ENCODE assay signal across 1 cellular context in the genomic region with DNA sequence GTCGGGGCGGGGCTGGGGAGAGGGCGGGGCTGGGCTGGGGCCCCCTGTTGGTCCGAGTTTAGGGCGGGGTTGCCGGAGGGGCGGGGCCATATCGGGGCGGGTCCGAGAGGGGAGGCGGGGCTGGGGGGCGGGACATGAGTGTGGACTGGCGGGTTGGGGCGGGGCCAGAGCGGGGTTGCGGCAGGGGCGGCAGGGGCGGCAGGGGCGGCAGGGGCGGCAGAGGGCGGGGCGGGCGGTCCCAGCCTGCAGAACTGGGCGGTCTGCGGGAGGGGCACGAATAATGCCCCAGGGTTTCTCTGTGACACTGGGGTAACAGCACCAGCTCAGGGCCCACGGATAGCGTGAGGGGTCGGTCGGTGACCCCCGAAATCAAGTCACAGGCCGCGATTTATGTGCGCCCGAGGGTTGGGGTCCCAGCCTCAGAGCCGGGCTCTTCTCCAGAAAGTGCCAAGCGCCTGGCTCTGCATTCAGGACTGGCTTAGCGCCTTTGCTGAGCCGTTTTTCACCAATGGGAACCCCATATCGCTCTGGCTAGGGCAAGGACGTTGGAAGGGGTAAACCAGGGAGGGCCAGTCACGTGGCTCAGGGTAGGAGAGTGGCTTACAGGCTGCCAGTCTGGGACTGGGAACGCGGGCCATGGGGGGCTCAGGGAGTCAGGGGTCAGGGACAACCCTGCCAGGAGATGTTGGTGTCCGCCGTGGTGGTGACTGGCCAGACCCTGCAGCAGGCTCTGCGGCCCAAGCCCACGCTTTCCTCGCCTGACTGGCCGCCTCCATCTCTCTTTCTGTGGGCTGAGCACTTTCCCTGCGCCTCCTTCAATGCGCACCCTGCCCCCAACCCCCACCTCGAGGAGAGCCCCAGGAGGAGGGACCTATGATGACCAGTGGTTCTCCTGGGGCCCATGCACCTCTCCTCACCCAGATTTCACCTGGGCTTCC.
TF ChIP-seq lines count a peak whose summit lies in the region.

No MANE protein-coding gene starts in this region.

TF ChIP-seq in HepG2, 621 proteins besides CTCF, POLR2A, EP300 and RAD21 (continued from another document and continues in another):
- no peak for TF ChIP-seq POLR2AphosphoS5 (IDR thresholded peaks at IDR 0.05; ENCODE audit: low read depth, low read length)
- TF ChIP-seq IRF2 (CRISPR knock-in tag; IDR thresholded peaks at IDR 0.05) = no peak
- peak; percentile 58; the same call in 1 of the 2 replicates for TF ChIP-seq IRF9 (CRISPR knock-in tag; IDR thresholded peaks at IDR 0.05; ENCODE audit: borderline replicate concordance)
- TF ChIP-seq TOE1 (CRISPR knock-in tag; IDR thresholded peaks at IDR 0.05) = no peak
- TF ChIP-seq ZNF44 (CRISPR knock-in tag; IDR thresholded peaks at IDR 0.05) = no peak
- TF ChIP-seq ZNF790 (CRISPR knock-in tag; IDR thresholded peaks at IDR 0.05; ENCODE audit: borderline replicate concordance) = no peak
- no peak for TF ChIP-seq ZNF879 (CRISPR knock-in tag; IDR thresholded peaks at IDR 0.05)
- no peak for TF ChIP-seq HMG20A (CRISPR knock-in tag; IDR thresholded peaks at IDR 0.05; ENCODE audit: borderline replicate concordance)
- no peak for TF ChIP-seq NFATC3 (CRISPR knock-in tag; IDR thresholded peaks at IDR 0.05)
- 0 out of 2 replicates have a peak, but pooled peaks have one; percentile 72 for TF ChIP-seq ZNF547 (CRISPR knock-in tag; IDR thresholded peaks at IDR 0.05)
- TF ChIP-seq, protein P1, sequence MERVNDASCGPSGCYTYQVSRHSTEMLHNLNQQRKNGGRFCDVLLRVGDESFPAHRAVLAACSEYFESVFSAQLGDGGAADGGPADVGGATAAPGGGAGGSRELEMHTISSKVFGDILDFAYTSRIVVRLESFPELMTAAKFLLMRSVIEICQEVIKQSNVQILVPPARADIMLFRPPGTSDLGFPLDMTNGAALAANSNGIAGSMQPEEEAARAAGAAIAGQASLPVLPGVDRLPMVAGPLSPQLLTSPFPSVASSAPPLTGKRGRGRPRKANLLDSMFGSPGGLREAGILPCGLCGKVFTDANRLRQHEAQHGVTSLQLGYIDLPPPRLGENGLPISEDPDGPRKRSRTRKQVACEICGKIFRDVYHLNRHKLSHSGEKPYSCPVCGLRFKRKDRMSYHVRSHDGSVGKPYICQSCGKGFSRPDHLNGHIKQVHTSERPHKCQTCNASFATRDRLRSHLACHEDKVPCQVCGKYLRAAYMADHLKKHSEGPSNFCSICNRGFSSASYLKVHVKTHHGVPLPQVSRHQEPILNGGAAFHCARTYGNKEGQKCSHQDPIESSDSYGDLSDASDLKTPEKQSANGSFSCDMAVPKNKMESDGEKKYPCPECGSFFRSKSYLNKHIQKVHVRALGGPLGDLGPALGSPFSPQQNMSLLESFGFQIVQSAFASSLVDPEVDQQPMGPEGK (CRISPR knock-in tag; IDR thresholded peaks at IDR 0.05) = peak; percentile 67; the same call in 1 of the 2 replicates
- no peak for TF ChIP-seq MYC (CRISPR knock-in tag; IDR thresholded peaks at IDR 0.05; ENCODE audit: borderline replicate concordance)
- peak; percentile 62; the same call in 1 of the 2 replicates for TF ChIP-seq ZNF772 (CRISPR knock-in tag; IDR thresholded peaks at IDR 0.05)
- TF ChIP-seq ZNF788 (CRISPR knock-in tag; IDR thresholded peaks at IDR 0.05; ENCODE audit: borderline replicate concordance) = peak; percentile 17; the same call in 1 of the 2 replicates
- no peak for TF ChIP-seq PPARG (CRISPR knock-in tag; conservative IDR thresholded peaks at IDR 0.05)
- no peak for TF ChIP-seq NFKB2 (CRISPR knock-in tag; IDR thresholded peaks at IDR 0.05; ENCODE audit: borderline replicate concordance)
- no peak for TF ChIP-seq BHLHE40 (IDR thresholded peaks at IDR 0.05; ENCODE audit: low read length)
- no peak for TF ChIP-seq RORA (CRISPR knock-in tag; IDR thresholded peaks at IDR 0.05)
- no peak for TF ChIP-seq ZNF7 (CRISPR knock-in tag; IDR thresholded peaks at IDR 0.05)
- TF ChIP-seq, protein P2, sequence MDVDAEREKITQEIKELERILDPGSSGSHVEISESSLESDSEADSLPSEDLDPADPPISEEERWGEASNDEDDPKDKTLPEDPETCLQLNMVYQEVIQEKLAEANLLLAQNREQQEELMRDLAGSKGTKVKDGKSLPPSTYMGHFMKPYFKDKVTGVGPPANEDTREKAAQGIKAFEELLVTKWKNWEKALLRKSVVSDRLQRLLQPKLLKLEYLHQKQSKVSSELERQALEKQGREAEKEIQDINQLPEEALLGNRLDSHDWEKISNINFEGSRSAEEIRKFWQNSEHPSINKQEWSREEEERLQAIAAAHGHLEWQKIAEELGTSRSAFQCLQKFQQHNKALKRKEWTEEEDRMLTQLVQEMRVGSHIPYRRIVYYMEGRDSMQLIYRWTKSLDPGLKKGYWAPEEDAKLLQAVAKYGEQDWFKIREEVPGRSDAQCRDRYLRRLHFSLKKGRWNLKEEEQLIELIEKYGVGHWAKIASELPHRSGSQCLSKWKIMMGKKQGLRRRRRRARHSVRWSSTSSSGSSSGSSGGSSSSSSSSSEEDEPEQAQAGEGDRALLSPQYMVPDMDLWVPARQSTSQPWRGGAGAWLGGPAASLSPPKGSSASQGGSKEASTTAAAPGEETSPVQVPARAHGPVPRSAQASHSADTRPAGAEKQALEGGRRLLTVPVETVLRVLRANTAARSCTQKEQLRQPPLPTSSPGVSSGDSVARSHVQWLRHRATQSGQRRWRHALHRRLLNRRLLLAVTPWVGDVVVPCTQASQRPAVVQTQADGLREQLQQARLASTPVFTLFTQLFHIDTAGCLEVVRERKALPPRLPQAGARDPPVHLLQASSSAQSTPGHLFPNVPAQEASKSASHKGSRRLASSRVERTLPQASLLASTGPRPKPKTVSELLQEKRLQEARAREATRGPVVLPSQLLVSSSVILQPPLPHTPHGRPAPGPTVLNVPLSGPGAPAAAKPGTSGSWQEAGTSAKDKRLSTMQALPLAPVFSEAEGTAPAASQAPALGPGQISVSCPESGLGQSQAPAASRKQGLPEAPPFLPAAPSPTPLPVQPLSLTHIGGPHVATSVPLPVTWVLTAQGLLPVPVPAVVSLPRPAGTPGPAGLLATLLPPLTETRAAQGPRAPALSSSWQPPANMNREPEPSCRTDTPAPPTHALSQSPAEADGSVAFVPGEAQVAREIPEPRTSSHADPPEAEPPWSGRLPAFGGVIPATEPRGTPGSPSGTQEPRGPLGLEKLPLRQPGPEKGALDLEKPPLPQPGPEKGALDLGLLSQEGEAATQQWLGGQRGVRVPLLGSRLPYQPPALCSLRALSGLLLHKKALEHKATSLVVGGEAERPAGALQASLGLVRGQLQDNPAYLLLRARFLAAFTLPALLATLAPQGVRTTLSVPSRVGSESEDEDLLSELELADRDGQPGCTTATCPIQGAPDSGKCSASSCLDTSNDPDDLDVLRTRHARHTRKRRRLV (CRISPR knock-in tag; IDR thresholded peaks at IDR 0.05) = no peak
- TF ChIP-seq, protein P3, sequence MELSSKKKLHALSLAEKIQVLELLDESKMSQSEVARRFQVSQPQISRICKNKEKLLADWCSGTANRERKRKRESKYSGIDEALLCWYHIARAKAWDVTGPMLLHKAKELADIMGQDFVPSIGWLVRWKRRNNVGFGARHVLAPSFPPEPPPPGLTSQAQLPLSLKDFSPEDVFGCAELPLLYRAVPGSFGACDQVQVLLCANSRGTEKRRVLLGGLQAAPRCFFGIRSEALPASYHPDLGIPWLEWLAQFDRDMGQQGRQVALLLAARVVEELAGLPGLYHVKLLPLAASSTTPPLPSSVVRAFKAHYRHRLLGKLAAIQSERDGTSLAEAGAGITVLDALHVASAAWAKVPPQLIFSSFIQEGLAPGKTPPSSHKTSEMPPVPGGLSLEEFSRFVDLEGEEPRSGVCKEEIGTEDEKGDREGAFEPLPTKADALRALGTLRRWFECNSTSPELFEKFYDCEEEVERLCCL (CRISPR knock-in tag; IDR thresholded peaks at IDR 0.05; ENCODE audit: borderline replicate concordance) = no peak
- TF ChIP-seq, protein P4, sequence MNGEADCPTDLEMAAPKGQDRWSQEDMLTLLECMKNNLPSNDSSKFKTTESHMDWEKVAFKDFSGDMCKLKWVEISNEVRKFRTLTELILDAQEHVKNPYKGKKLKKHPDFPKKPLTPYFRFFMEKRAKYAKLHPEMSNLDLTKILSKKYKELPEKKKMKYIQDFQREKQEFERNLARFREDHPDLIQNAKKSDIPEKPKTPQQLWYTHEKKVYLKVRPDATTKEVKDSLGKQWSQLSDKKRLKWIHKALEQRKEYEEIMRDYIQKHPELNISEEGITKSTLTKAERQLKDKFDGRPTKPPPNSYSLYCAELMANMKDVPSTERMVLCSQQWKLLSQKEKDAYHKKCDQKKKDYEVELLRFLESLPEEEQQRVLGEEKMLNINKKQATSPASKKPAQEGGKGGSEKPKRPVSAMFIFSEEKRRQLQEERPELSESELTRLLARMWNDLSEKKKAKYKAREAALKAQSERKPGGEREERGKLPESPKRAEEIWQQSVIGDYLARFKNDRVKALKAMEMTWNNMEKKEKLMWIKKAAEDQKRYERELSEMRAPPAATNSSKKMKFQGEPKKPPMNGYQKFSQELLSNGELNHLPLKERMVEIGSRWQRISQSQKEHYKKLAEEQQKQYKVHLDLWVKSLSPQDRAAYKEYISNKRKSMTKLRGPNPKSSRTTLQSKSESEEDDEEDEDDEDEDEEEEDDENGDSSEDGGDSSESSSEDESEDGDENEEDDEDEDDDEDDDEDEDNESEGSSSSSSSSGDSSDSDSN (CRISPR knock-in tag; IDR thresholded peaks at IDR 0.05) = 0 out of 2 replicates have a peak, but pooled peaks have one; percentile 18
- TF ChIP-seq POLR2G (IDR thresholded peaks at IDR 0.05; ENCODE audit: low read depth, low read length) = 0 out of 2 replicates have a peak, but pooled peaks have one; percentile 34
- no peak for TF ChIP-seq ZBTB42 (CRISPR knock-in tag; IDR thresholded peaks at IDR 0.05)
- TF ChIP-seq DDIT3 (CRISPR knock-in tag; IDR thresholded peaks at IDR 0.05) = no peak
- TF ChIP-seq, protein P5, sequence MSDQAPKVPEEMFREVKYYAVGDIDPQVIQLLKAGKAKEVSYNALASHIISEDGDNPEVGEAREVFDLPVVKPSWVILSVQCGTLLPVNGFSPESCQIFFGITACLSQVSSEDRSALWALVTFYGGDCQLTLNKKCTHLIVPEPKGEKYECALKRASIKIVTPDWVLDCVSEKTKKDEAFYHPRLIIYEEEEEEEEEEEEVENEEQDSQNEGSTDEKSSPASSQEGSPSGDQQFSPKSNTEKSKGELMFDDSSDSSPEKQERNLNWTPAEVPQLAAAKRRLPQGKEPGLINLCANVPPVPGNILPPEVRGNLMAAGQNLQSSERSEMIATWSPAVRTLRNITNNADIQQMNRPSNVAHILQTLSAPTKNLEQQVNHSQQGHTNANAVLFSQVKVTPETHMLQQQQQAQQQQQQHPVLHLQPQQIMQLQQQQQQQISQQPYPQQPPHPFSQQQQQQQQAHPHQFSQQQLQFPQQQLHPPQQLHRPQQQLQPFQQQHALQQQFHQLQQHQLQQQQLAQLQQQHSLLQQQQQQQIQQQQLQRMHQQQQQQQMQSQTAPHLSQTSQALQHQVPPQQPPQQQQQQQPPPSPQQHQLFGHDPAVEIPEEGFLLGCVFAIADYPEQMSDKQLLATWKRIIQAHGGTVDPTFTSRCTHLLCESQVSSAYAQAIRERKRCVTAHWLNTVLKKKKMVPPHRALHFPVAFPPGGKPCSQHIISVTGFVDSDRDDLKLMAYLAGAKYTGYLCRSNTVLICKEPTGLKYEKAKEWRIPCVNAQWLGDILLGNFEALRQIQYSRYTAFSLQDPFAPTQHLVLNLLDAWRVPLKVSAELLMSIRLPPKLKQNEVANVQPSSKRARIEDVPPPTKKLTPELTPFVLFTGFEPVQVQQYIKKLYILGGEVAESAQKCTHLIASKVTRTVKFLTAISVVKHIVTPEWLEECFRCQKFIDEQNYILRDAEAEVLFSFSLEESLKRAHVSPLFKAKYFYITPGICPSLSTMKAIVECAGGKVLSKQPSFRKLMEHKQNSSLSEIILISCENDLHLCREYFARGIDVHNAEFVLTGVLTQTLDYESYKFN (CRISPR knock-in tag; conservative IDR thresholded peaks at IDR 0.05) = no peak
- TF ChIP-seq ZNF564 (CRISPR knock-in tag; IDR thresholded peaks at IDR 0.05) = no peak
- TF ChIP-seq ZNF768 (CRISPR knock-in tag; IDR thresholded peaks at IDR 0.05) = peak; percentile 63; the same call in 1 of the 2 replicates
- TF ChIP-seq ZNF101 (CRISPR knock-in tag; IDR thresholded peaks at IDR 0.05; ENCODE audit: borderline replicate concordance, low read depth) = no peak
- TF ChIP-seq ZNF549 (CRISPR knock-in tag; IDR thresholded peaks at IDR 0.05) = no peak
- TF ChIP-seq USF2 (IDR thresholded peaks at IDR 0.05; ENCODE audit: low read depth, low read length) = peak; percentile 65
- peak; percentile 82; the same call in 1 of the 2 replicates for TF ChIP-seq USF2 (CRISPR knock-in tag; IDR thresholded peaks at IDR 0.05; ENCODE audit: borderline replicate concordance)
- no peak for TF ChIP-seq SOX6 (IDR thresholded peaks at IDR 0.05)
- TF ChIP-seq SOX6 (CRISPR knock-in tag; IDR thresholded peaks at IDR 0.05) = peak; percentile 24; the same call in 1 of the 2 replicates
